In genomic region chr19:7636317-7636690, GRCh38 we compare ENCODE assay signal across 10 cellular contexts. TPM values are rescaled to one million over a fixed set of nuclear protein-coding genes. Genes with fewer than 3 reads are reported as not detected.
DNase-seq lines count a peak whose midpoint lies in the region; ATAC-seq and TF ChIP-seq lines count a peak whose summit lies in the region.
"Had no signal": no experiment of that assay in that cellular context is flagged by ENCODE, and none has a peak within 500 bp of the region (broad histone marks: within the 10 kb centered on the region; RNA-seq: fewer than 3 reads in every experiment).

No MANE protein-coding gene starts in this region.

- no peaks in the 10 kb centered on the region for H3K9me3 Mint-ChIP-seq in CD4-positive, CD25-positive, alpha-beta regulatory T cell
- no peaks in the 10 kb centered on the region for H3K9me3 Mint-ChIP-seq in chondrocyte (ENCODE audit: low read depth)
- H3K9me3 Mint-ChIP-seq in natural killer cell = peaks cover 0 to 2% of the 10 kb centered on the region in 2 donors

- H3K9me3 ChIP-seq in CD4-positive, CD25-positive, alpha-beta regulatory T cell (ENCODE audit: control insufficient read depth in 2 of 2, low read length in 2 of 2) = no peaks in the 10 kb centered on the region
- H3K9me3 ChIP-seq: HAP-1 had no signal

- ATAC-seq in CD4-positive, CD25-positive, alpha-beta regulatory T cell (ENCODE audit: low read depth in 2 of 2) = no peak
- no peak for ATAC-seq in natural killer cell

- DNase-seq in CD4-positive, CD25-positive, alpha-beta regulatory T cell = no peak
- DNase-seq in LNCaP clone FGC (ENCODE audit: low read depth) (no peak), chondrocyte (ENCODE audit: low spot score) (no peak), natural killer cell (no peak), DMS153 treated with DMSO at 0.1 percent for 48 hours (lab: John Stamatoyannopoulos, UW; ENCODE audit: unreplicated experiment) (no peak), DMS 273 treated with DMSO at 0.1 percent for 48 hours (lab: John Stamatoyannopoulos, UW) (no peak), NCI-H1930 (lab: John Stamatoyannopoulos, UW) (no peak), SW 1271 (lab: John Stamatoyannopoulos, UW) (no peak)

- H3K36me3 Mint-ChIP-seq in CD4-positive, CD25-positive, alpha-beta regulatory T cell = peaks cover 11% of the 10 kb centered on the region
- H3K36me3 Mint-ChIP-seq in chondrocyte (ENCODE audit: low read depth) (peaks cover 1% of the 10 kb centered on the region), natural killer cell (no peaks in the 10 kb centered on the region)

- no peak overlapping the region for H3K4me3 ChIP-seq in CD4-positive, CD25-positive, alpha-beta regulatory T cell (ENCODE audit: low read depth, low read length)
- H3K4me3 ChIP-seq in LNCaP clone FGC (ENCODE audit: low read depth, low read length) = peak overlapping the region; percentile 94; the same call in 1 of the 2 replicates

- H3K4me1 Mint-ChIP-seq in CD4-positive, CD25-positive, alpha-beta regulatory T cell = peaks cover 0 to 64% (median 18%) of the 10 kb centered on the region in 4 donors
- H3K4me1 Mint-ChIP-seq in chondrocyte (ENCODE audit: low read depth) = no peaks in the 10 kb centered on the region
- H3K4me1 Mint-ChIP-seq in natural killer cell = peaks cover 14 to 59% of the 10 kb centered on the region in 2 donors

- peaks cover 34% of the 10 kb centered on the region for H3K4me1 ChIP-seq in CD4-positive, CD25-positive, alpha-beta regulatory T cell (ENCODE audit: control insufficient read depth, insufficient read depth, low read length, poor library complexity, severe bottlenecking)
- H3K4me1 ChIP-seq: HAP-1 had no signal

- TF ChIP-seq CTCF in LNCaP clone FGC (IDR thresholded peaks at IDR 0.05; ENCODE audit: control insufficient read depth, extremely low read depth, insufficient read depth) (no peak), chondrocyte (IDR thresholded peaks at IDR 0.05) (no peak), natural killer cell (IDR thresholded peaks at IDR 0.05) (no peak)

- no peaks in the 10 kb centered on the region for H3K27me3 ChIP-seq in CD4-positive, CD25-positive, alpha-beta regulatory T cell (ENCODE audit: control insufficient read depth, insufficient read depth, low read length)

- H3K27ac Mint-ChIP-seq in CD4-positive, CD25-positive, alpha-beta regulatory T cell = peak overlapping the region; percentile 85 to 93 (median 91)
- H3K27ac Mint-ChIP-seq in chondrocyte (ENCODE audit: unreplicated experiment) (no peak overlapping the region), natural killer cell (peak overlapping the region; percentile 84 to 94)

- H3K27ac ChIP-seq in CD4-positive, CD25-positive, alpha-beta regulatory T cell (ENCODE audit: insufficient read depth, low read length, poor library complexity, severe bottlenecking) = peak overlapping the region; percentile 90

- H3K4me3 Mint-ChIP-seq in CD4-positive, CD25-positive, alpha-beta regulatory T cell = peak overlapping the region; percentile 15 to 89 (median 85)
- H3K4me3 Mint-ChIP-seq in chondrocyte (ENCODE audit: unreplicated experiment) (peak overlapping the region; percentile 40), natural killer cell (peak overlapping the region; percentile 88)

- no peaks in the 10 kb centered on the region for H3K27me3 Mint-ChIP-seq in CD4-positive, CD25-positive, alpha-beta regulatory T cell
- peaks cover 26% of the 10 kb centered on the region for H3K27me3 Mint-ChIP-seq in chondrocyte (ENCODE audit: low read depth)
- no peaks in the 10 kb centered on the region for H3K27me3 Mint-ChIP-seq in natural killer cell (ENCODE audit: low read depth in 2 of 2)

- intact Hi-C loops in natural killer cell (cut with micrococcal nuclease) = loop anchor here (10.0 kb wide), 1 partner anchor 48 kb away; the partner anchor contains the start of gene TRAPPC5

- peaks cover 14% of the 10 kb centered on the region for H3K36me3 ChIP-seq in CD4-positive, CD25-positive, alpha-beta regulatory T cell (ENCODE audit: control insufficient read depth, insufficient read depth, low read length)
- H3K36me3 ChIP-seq: HAP-1 had no signal

RNA-seq across cellular contexts. Expression of gene STXBP2, which starts 0.6 kb away (rescaled TPM):
- 253 TPM for total RNA-seq in CD4-positive, CD25-positive, alpha-beta regulatory T cell
- polyA plus RNA-seq in CD4-positive, CD25-positive, alpha-beta regulatory T cell = 100 to 1,000 TPM in 1 of 4 donors, 10 to 100 TPM in 3; 57.5 to 105 (median 86.7) TPM
- total RNA-seq in chondrocyte (2.7 to 10.2 TPM (median 8.1 TPM) in 3 replicates), natural killer cell (100 to 1,000 TPM; 366 to 409 (median 384) TPM)

RNA-seq across cellular contexts. Expression of gene PCP2, which starts 2.8 kb away (rescaled TPM):
- 2.4 TPM for total RNA-seq in CD4-positive, CD25-positive, alpha-beta regulatory T cell
- polyA plus RNA-seq in CD4-positive, CD25-positive, alpha-beta regulatory T cell = under 1 TPM in 2 of 4 donors, not detected in 2; 0.44 to 0.86 TPM
- not detected in 3 replicates for total RNA-seq in chondrocyte
- 1 to 10 TPM; 5.4 to 8.4 (median 7.7) TPM for total RNA-seq in natural killer cell

RNA-seq across cellular contexts. Expression of gene PET100, which starts 6.7 kb away (rescaled TPM):
- total RNA-seq in CD4-positive, CD25-positive, alpha-beta regulatory T cell = 116 TPM
- polyA plus RNA-seq in CD4-positive, CD25-positive, alpha-beta regulatory T cell = 100 to 1,000 TPM; 236 to 500 (median 308) TPM
- 78.8 to 113 TPM (median 80.7 TPM) in 3 replicates for total RNA-seq in chondrocyte
- 100 to 1,000 TPM in 2 of 3 donors, 10 to 100 TPM in 1; 92.0 to 139 (median 106) TPM for total RNA-seq in natural killer cell

RNA-seq across cellular contexts. Expression of gene XAB2, which starts 7.0 kb away (rescaled TPM):
- total RNA-seq in CD4-positive, CD25-positive, alpha-beta regulatory T cell = 62.5 TPM
- polyA plus RNA-seq in CD4-positive, CD25-positive, alpha-beta regulatory T cell = 10 to 100 TPM in 2 of 4 donors, 1 to 10 TPM in 2; 7.7 to 26.8 (median 10.0) TPM
- total RNA-seq in chondrocyte = 26.7 to 29.8 TPM (median 27.4 TPM) in 3 replicates
- 10 to 100 TPM; 60.2 to 70.8 (median 67.7) TPM for total RNA-seq in natural killer cell

RNA-seq across cellular contexts. Expression of gene RETN, which starts 32.5 kb away (rescaled TPM):
- total RNA-seq in CD4-positive, CD25-positive, alpha-beta regulatory T cell = not detected
- not detected for polyA plus RNA-seq in CD4-positive, CD25-positive, alpha-beta regulatory T cell
- total RNA-seq in chondrocyte = not detected in 3 replicates
- 1 to 10 TPM in 1 of 3 donors, not detected in 2; 3.8 TPM for total RNA-seq in natural killer cell
- total RNA-seq: left lobe of liver had no signal

Comparison
In these comparisons a context has a peak if more than half of its experiments do, and no peak if none do; other contexts are left out.
1. RNA of gene STXBP2, which starts 0.6 kb away (total RNA-seq): 366 to 409 TPM in natural killer cell and 253 TPM in CD4-positive, CD25-positive, alpha-beta regulatory T cell (single experiment); 2.7 to 10.2 TPM in chondrocyte; every median in the first group is over 10 times any median in the second.
2. Peak in every context shown above with its lines, with median percentiles within 50 percentile points of each other: H3K4me3 Mint-ChIP-seq.